In the genomic region with DNA sequence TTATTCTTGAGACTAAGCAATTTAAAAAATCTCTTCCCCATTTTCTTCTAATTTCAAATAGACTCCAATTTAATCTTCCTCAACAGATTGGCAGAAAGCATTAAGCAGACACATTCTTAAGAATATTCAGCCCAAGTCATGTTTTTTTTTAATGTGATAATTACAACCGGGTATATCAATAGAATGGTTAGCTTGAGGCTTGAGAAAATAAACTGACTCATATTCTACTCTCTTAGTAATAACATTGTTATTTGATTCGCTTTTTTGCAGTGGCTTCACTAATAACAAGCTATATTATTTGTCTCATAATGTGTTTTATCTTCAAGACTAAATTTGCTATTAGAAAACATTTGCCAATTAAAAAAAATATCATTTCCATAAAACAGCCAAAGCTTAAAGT, we compare ENCODE assay signal across 18 cellular contexts.
DNase-seq lines count a peak whose midpoint lies in the region; ATAC-seq and TF ChIP-seq lines count a peak whose summit lies in the region.
"Had no signal": no experiment of that assay in that cellular context is flagged by ENCODE, and none has a peak within 500 bp of the region (broad histone marks: within the 10 kb centered on the region; RNA-seq: fewer than 3 reads in every experiment).

No MANE protein-coding gene starts in this region.

- intact Hi-C loops in IMR-90 (cut with micrococcal nuclease) = no loop called here
- intact Hi-C loops in prostate gland (cut with DNase I) = no loop called here

- H3K14ac ChIP-seq in IMR-90 (replicated peaks; ENCODE audit: low read depth, low read length) = no peak overlapping the region

- no peak overlapping the region for H3K9ac ChIP-seq in IMR-90 (ENCODE audit: low read depth, low read length)
- H3K9ac ChIP-seq in adipocyte (ENCODE audit: low read length) = no peak overlapping the region
- H3K9ac ChIP-seq: BLaER1, SK-N-SH had no signal

- CTCF ChIA-PET in IMR-90 (lab: Yijun Ruan, JAX) = no interaction called here
- CTCF ChIA-PET in activated CD4-positive, alpha-beta T cell treated with anti-CD3 and anti-CD28 coated beads, Interleukin-2, amount 10 ng/mL, durations not matched to agents 7 days and 5 days (lab: Charles Lee) = no interaction called here

- ATAC-seq in IMR-90 (ENCODE audit: low read depth) = no peak

- WGBS in IMR-90 (ENCODE audit: extremely low coverage in 2 of 2, insufficient read length in 1 of 2), 2 experiments = no CpG with 5 or more reads among the region's 2 CpGs
- WGBS in prostate gland = 76% methylated on average over 2 of the region's 2 CpGs

- DNase-seq in ELR (ENCODE audit: low read depth) (peak; percentile 68), IMR-90 (peak; percentile 35), adipocyte (ENCODE audit: low read depth) (peak; percentile 14), kidney glomerular epithelial cell (lab: John Stamatoyannopoulos, UW) (peak; percentile 9), prostate gland (ENCODE audit: low spot score) (no peak)
- DNase-seq in effector memory CD4-positive, alpha-beta T cell = no peak
- DNase-seq in activated CD4-positive, alpha-beta T cell treated with anti-CD3 and anti-CD28 coated beads, Interleukin-2, amount 10 ng/mL, durations not matched to agents 7 days and 5 days = no peak
- DNase-seq: CD4-positive, alpha-beta memory T cell; HFFc6; Kasumi-1; NCI-H1092 treated with DMSO at 0.1 percent for 48 hours; NCI-H1694; NCI-H510A treated with DMSO at 0.1 percent for 48 hours; NCI-H774; OCI-M1; SHP77 treated with DMSO at 0.1 percent for 48 hours; SK-N-SH had no signal

- H3K36me3 ChIP-seq in IMR-90 (ENCODE audit: control insufficient read depth, insufficient read depth, low read length) (no peaks in the 10 kb centered on the region), adipocyte (ENCODE audit: control insufficient read depth, insufficient read depth, low read length, severe bottlenecking) (no peaks in the 10 kb centered on the region), prostate gland (no peaks in the 10 kb centered on the region)
- H3K36me3 ChIP-seq in effector memory CD4-positive, alpha-beta T cell (ENCODE audit: control insufficient read depth, insufficient read depth, low read length) = no peaks in the 10 kb centered on the region
- H3K36me3 ChIP-seq: BLaER1 had no signal

- H3K18ac ChIP-seq in IMR-90 (ENCODE audit: low read depth, low read length) = no peak overlapping the region

- H2AK9ac ChIP-seq in IMR-90 (replicated peaks; ENCODE audit: low read depth, low read length, poor library complexity) = no peak overlapping the region

- H3K9me1 ChIP-seq in IMR-90 (ENCODE audit: insufficient read depth, low read length) = no peaks in the 10 kb centered on the region

- no peak overlapping the region for H2BK5ac ChIP-seq in IMR-90 (ENCODE audit: low read depth, low read length, poor library complexity, severe bottlenecking)

- H2BK20ac ChIP-seq in IMR-90 (ENCODE audit: low read depth, low read length) = no peak overlapping the region

- no peaks in the 10 kb centered on the region for H3K79me1 ChIP-seq in IMR-90 (ENCODE audit: low read depth in 1 of 2, low read length in 2 of 2)

- H3K4me3 ChIP-seq in IMR-90 (ENCODE audit: insufficient read depth, low read depth, low read length) (no peak overlapping the region), adipocyte (ENCODE audit: low read length) (no peak overlapping the region), prostate gland (no peak overlapping the region)
- no peak overlapping the region for H3K4me3 ChIP-seq in effector memory CD4-positive, alpha-beta T cell (ENCODE audit: insufficient read depth, low read depth, low read length, poor library complexity, severe bottlenecking)
- H3K4me3 ChIP-seq: BLaER1 had no signal

- H4K5ac ChIP-seq in IMR-90 (ENCODE audit: low read depth, low read length) = no peak overlapping the region

- H3K9me3 ChIP-seq in IMR-90 (ENCODE audit: control insufficient read depth, insufficient read depth, low read length) = no peaks in the 10 kb centered on the region
- no peaks in the 10 kb centered on the region for H3K9me3 ChIP-seq in adipocyte (ENCODE audit: control insufficient read depth, low read length)
- H3K9me3 ChIP-seq in effector memory CD4-positive, alpha-beta T cell (ENCODE audit: control insufficient read depth, low read length) = no peaks in the 10 kb centered on the region
- no peaks in the 10 kb centered on the region for H3K9me3 ChIP-seq in prostate gland
- H3K9me3 ChIP-seq: BLaER1, SK-N-SH had no signal

- H4K91ac ChIP-seq in IMR-90 (ENCODE audit: insufficient read depth, low read depth, low read length) = no peak overlapping the region

- BruUV-seq in IMR-90 (replicated peaks; lab: Mats Ljungman, UMichigan) = no TSS peak

- no peak overlapping the region for H3K23ac ChIP-seq in IMR-90 (ENCODE audit: low read depth, low read length)

- no peak overlapping the region for H3K56ac ChIP-seq in IMR-90 (ENCODE audit: extremely low read depth, insufficient read depth, low read length)

- no peak overlapping the region for H4K8ac ChIP-seq in IMR-90 (ENCODE audit: low read depth in 2 of 2, low read length in 2 of 2)

- POLR2A ChIA-PET in IMR-90 (lab: Charles Lee; ENCODE audit: unreplicated experiment) = no interaction called here
- POLR2A ChIA-PET in activated CD4-positive, alpha-beta T cell treated with anti-CD3 and anti-CD28 coated beads, Interleukin-2, amount 10 ng/mL, durations not matched to agents 7 days and 5 days (lab: Charles Lee) = no interaction called here

- no peak overlapping the region for H3K4ac ChIP-seq in IMR-90 (ENCODE audit: low read depth, low read length)

- TF ChIP-seq CTCF in IMR-90 (conservative IDR thresholded peaks at IDR 0.05; ENCODE audit: low read depth, low read length) (no peak), prostate gland (IDR thresholded peaks at IDR 0.05) (no peak)

- TF ChIP-seq RAD21 in IMR-90 (IDR thresholded peaks at IDR 0.05; ENCODE audit: low read length) = no peak

- H4K20me1 ChIP-seq in IMR-90 (ENCODE audit: insufficient read depth, low read length) = no peaks in the 10 kb centered on the region
- H4K20me1 ChIP-seq: BLaER1 had no signal

- dilution Hi-C loops in IMR-90 (cut with HindIII; ENCODE audit: low sequenced_read_pairs, unreplicated experiment) = no loop called here

- H3K36me3 Mint-ChIP-seq in activated CD4-positive, alpha-beta T cell treated with anti-CD3 and anti-CD28 coated beads, Interleukin-2, amount 10 ng/mL, durations not matched to agents 7 days and 5 days (ENCODE audit: low read depth) = no peaks in the 10 kb centered on the region
- H3K36me3 Mint-ChIP-seq: CD4-positive, alpha-beta memory T cell had no signal

- no peaks in the 10 kb centered on the region for H3K9me3 Mint-ChIP-seq in activated CD4-positive, alpha-beta T cell treated with anti-CD3 and anti-CD28 coated beads, Interleukin-2, amount 10 ng/mL, durations not matched to agents 7 days and 5 days

- no peaks in the 10 kb centered on the region for H3K27me3 Mint-ChIP-seq in activated CD4-positive, alpha-beta T cell treated with anti-CD3 and anti-CD28 coated beads, Interleukin-2, amount 10 ng/mL, durations not matched to agents 7 days and 5 days
- H3K27me3 Mint-ChIP-seq: CD4-positive, alpha-beta memory T cell had no signal

- no peak overlapping the region for H3K4me3 Mint-ChIP-seq in activated CD4-positive, alpha-beta T cell treated with anti-CD3 and anti-CD28 coated beads, Interleukin-2, amount 10 ng/mL, durations not matched to agents 7 days and 5 days
- H3K4me3 Mint-ChIP-seq: CD4-positive, alpha-beta memory T cell; HFFc6 had no signal

- H3K27me3 ChIP-seq in IMR-90 (ENCODE audit: control insufficient read depth, insufficient read depth, low read length) (no peaks in the 10 kb centered on the region), adipocyte (replicated peaks; ENCODE audit: control insufficient read depth, insufficient read depth, low read length) (no peaks in the 10 kb centered on the region), prostate gland (replicated peaks; ENCODE audit: insufficient read depth) (no peaks in the 10 kb centered on the region)
- H3K27me3 ChIP-seq in effector memory CD4-positive, alpha-beta T cell (replicated peaks; ENCODE audit: control insufficient read depth, insufficient read depth, low read length, poor library complexity, severe bottlenecking) = no peaks in the 10 kb centered on the region
- H3K27me3 ChIP-seq: BLaER1 had no signal

- no peak overlapping the region for H2AK5ac ChIP-seq in IMR-90 (ENCODE audit: low read depth, low read length)

- H3K4me1 Mint-ChIP-seq in activated CD4-positive, alpha-beta T cell treated with anti-CD3 and anti-CD28 coated beads, Interleukin-2, amount 10 ng/mL, durations not matched to agents 7 days and 5 days = no peaks in the 10 kb centered on the region
- H3K4me1 Mint-ChIP-seq: CD4-positive, alpha-beta memory T cell had no signal

- no peak overlapping the region for H3K27ac Mint-ChIP-seq in activated CD4-positive, alpha-beta T cell treated with anti-CD3 and anti-CD28 coated beads, Interleukin-2, amount 10 ng/mL, durations not matched to agents 7 days and 5 days
- H3K27ac Mint-ChIP-seq: CD4-positive, alpha-beta memory T cell; HFFc6 had no signal

- no peak overlapping the region for H2BK15ac ChIP-seq in IMR-90 (ENCODE audit: low read depth, low read length)

- H3K27ac ChIP-seq in IMR-90 (ENCODE audit: insufficient read depth, low read length) (no peak overlapping the region), prostate gland (no peak overlapping the region)
- no peak overlapping the region for H3K27ac ChIP-seq in effector memory CD4-positive, alpha-beta T cell (ENCODE audit: insufficient read depth, low read length, poor library complexity, severe bottlenecking)
- H3K27ac ChIP-seq: BLaER1 had no signal

- in situ Hi-C loops in IMR-90 (cut with MboI; ENCODE audit: low sequenced_read_pairs) = no loop called here

- H3K4me1 ChIP-seq in IMR-90 (ENCODE audit: control insufficient read depth, insufficient read depth, low read length) = no peaks in the 10 kb centered on the region
- H3K4me1 ChIP-seq in adipocyte (ENCODE audit: control insufficient read depth, insufficient read depth, low read length) = peaks cover 5% of the 10 kb centered on the region
- no peaks in the 10 kb centered on the region for H3K4me1 ChIP-seq in effector memory CD4-positive, alpha-beta T cell (ENCODE audit: control insufficient read depth, insufficient read depth, low read length, poor library complexity, severe bottlenecking)
- no peaks in the 10 kb centered on the region for H3K4me1 ChIP-seq in prostate gland (replicated peaks)
- H3K4me1 ChIP-seq: BLaER1 had no signal

- H2AFZ ChIP-seq in IMR-90 (replicated peaks; ENCODE audit: low read length, poor library complexity) = no peak overlapping the region

- TF ChIP-seq POLR2A in IMR-90 (IDR thresholded peaks at IDR 0.05; ENCODE audit: low read depth, low read length) (no peak), prostate gland (IDR thresholded peaks at IDR 0.05) (no peak)

- no peak overlapping the region for H3K4me2 ChIP-seq in IMR-90 (ENCODE audit: low read depth, low read length)
- H3K4me2 ChIP-seq: BLaER1, SK-N-SH had no signal

- no peak overlapping the region for H2BK120ac ChIP-seq in IMR-90 (ENCODE audit: low read depth, low read length)

TF ChIP-seq in IMR-90, 13 proteins besides CTCF, POLR2A, EP300 and RAD21 (continues in another document):
- TF ChIP-seq CHD1 (IDR thresholded peaks at IDR 0.05; ENCODE audit: low read depth, low read length) (no peak), RCOR1 (IDR thresholded peaks at IDR 0.05; ENCODE audit: insufficient replicate concordance, low read length) (no peak), CEBPB (IDR thresholded peaks at IDR 0.05; ENCODE audit: low read depth, low read length) (no peak)

Comparison
In these comparisons a context has a peak if more than half of its experiments do, and no peak if none do; other contexts are left out.
1. DNase-seq: peak in ELR (single experiment), IMR-90 (single experiment), adipocyte (single experiment) and kidney glomerular epithelial cell (single experiment); none in effector memory CD4-positive, alpha-beta T cell (0 of 3), activated CD4-positive, alpha-beta T cell treated with anti-CD3 and anti-CD28 coated beads, Interleukin-2, amount 10 ng/mL, durations not matched to agents 7 days and 5 days (single experiment) and prostate gland (single experiment).